10 cellular contexts compared by ENCODE assay signal in genomic region chr3:184850201-184850600, GRCh38.
"Had no signal": no experiment of that assay in that cellular context is flagged by ENCODE, and none has a peak within 500 bp of the region (broad histone marks: within the 10 kb centered on the region; RNA-seq: fewer than 3 reads in every experiment).

No MANE protein-coding gene starts in this region.

- DNase-seq: GM23248, GOT3, H7, H9, HCEC 1CT, HFFc6 had no signal

- ATAC-seq: GM23338, HCT116 had no signal

- H3K27ac ChIP-seq: GM23248 had no signal

- H2AFZ ChIP-seq: GM23248, GM23338 had no signal

- H3K9me3 ChIP-seq: HAP-1 had no signal

- H3K4me1 ChIP-seq: HAP-1 had no signal

- H3K9ac ChIP-seq: GM23248 had no signal

- H3K4me2 ChIP-seq: GM23338 had no signal

- H3K4me3 ChIP-seq: GM23248, GM23338, HAP-1 had no signal

- FAIRE-seq: H1 had no signal
